Comparison of ENCODE assay signal across 8 cellular contexts in the genomic region with DNA sequence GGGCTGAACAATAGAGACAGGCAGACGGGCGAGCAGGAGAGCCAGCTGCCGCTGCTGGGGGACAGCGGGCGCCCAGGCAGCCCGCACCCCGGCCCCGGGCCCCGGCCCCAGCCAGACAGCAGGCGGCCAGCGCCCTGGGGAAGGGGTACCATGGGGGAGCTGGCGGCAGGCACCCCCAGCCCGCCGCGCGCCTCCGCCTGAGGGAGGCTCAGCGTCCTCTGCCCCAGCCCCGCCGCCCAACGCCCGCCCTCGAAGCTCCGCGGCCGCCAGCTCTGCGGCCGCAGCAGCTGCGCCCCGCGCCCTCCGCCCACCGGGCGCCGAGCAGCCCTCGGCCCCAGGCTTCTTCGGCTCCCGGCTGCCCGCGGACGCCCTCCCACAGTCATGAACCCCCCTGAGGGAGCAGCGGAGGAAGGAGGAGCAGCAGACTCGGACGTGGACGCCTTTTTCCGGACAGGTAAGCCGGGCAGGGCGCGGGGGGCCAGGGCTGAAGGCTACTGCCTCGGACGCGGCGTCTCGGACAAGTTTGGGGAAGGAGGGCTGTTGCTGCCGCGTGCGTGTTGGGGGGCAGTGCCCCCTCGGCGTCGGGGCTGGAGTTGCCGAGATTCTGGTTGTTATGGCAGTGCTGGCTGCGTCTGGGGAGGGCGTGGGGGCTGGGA. TPM values are rescaled to one million over a fixed set of nuclear protein-coding genes. Genes with fewer than 3 reads are reported as not detected.
DNase-seq lines count a peak whose midpoint lies in the region; ATAC-seq and TF ChIP-seq lines count a peak whose summit lies in the region.

TSS of gene KALRN (plus strand) at position 10 of the 656 bp plus-strand sequence.

- H3K27ac Mint-ChIP-seq in chondrocyte (ENCODE audit: unreplicated experiment): peak within 1 kb of the TSS; percentile 86

- ATAC-seq in GM19351 (IDR thresholded peaks at IDR 0.05; ENCODE audit: unreplicated experiment) (peak; percentile 13), left lung (peak; percentile 40), HG03139 (IDR thresholded peaks at IDR 0.05; ENCODE audit: unreplicated experiment) (no peak)

- H3K4me3 ChIP-seq in AG04449 (ENCODE audit: low read depth, low read length): peak within 1 kb of the TSS; percentile 90
- H3K4me3 ChIP-seq in left lung: peak within 1 kb of the TSS; percentile 57 to 60
- peak within 1 kb of the TSS; percentile 73 to 91 (median 81) for H3K4me3 ChIP-seq in subcutaneous abdominal adipose tissue (ENCODE audit: low read depth in 1 of 5, low read length in 5 of 5)

- peak within 1 kb of the TSS; percentile 59 to 73 for H3K27ac ChIP-seq in left lung
- peak within 1 kb of the TSS; percentile 82 for H3K27ac ChIP-seq in subcutaneous abdominal adipose tissue (ENCODE audit: low read depth, low read length)

- peak within 1 kb of the TSS; percentile 87 for H3K4me3 Mint-ChIP-seq in chondrocyte (ENCODE audit: unreplicated experiment)

- H3K9ac ChIP-seq in subcutaneous abdominal adipose tissue (ENCODE audit: low read length in 5 of 5): peak within 1 kb of the TSS; percentile 56 to 83 (median 68)

- H3K27me3 Mint-ChIP-seq in chondrocyte (ENCODE audit: low read depth): peaks cover 7% of the 10 kb centered on the region

- H3K36me3 ChIP-seq in left lung (no peaks in the 10 kb centered on the region), subcutaneous abdominal adipose tissue (ENCODE audit: control insufficient read depth in 5 of 5, insufficient read depth in 5 of 5, low read length in 5 of 5) (no peaks in the 10 kb centered on the region)

- in situ Hi-C loops in KBM-7 (cut with MboI; ENCODE audit: low pct_unique_long_range_greater_than_20kb, low sequenced_read_pairs): no loop called here

- TF ChIP-seq CTCF in AG04449 (IDR thresholded peaks at IDR 0.05; ENCODE audit: insufficient read depth, low read length, missing control alignments): no peak
- TF ChIP-seq CTCF in chondrocyte (IDR thresholded peaks at IDR 0.05): peak; percentile 70
- peak; percentile 8 to 22 for TF ChIP-seq CTCF in left lung (IDR thresholded peaks at IDR 0.05)

- H3K4me1 ChIP-seq in left lung: peaks cover 0 to 19% of the 10 kb centered on the region in 2 donors
- H3K4me1 ChIP-seq in subcutaneous abdominal adipose tissue (ENCODE audit: control insufficient read depth in 5 of 5, insufficient read depth in 5 of 5, low read length in 5 of 5): peaks cover 2 to 34% (median 24%) of the 10 kb centered on the region in 5 donors

- H3K27me3 ChIP-seq in left lung (peaks cover 11 to 85% of the 10 kb centered on the region in 2 donors), subcutaneous abdominal adipose tissue (ENCODE audit: control insufficient read depth in 5 of 5, insufficient read depth in 4 of 5, low read length in 5 of 5) (peaks cover 0 to 4% (median 0%) of the 10 kb centered on the region in 5 donors)

- no peaks in the 10 kb centered on the region for H3K9me3 Mint-ChIP-seq in chondrocyte (ENCODE audit: low read depth)

- DNase-seq in AG04449 (ENCODE audit: low read depth, low spot score) (no peak), KBM-7 (peak; percentile 26), chondrocyte (ENCODE audit: low spot score) (peak; percentile 86), left lung (peak in 1 of 2 donors; percentile 82), SKM-1 (lab: John Stamatoyannopoulos, UW; ENCODE audit: unreplicated experiment) (no peak)

- CTCF ChIA-PET in AG04449 (lab: Yijun Ruan, JAX): interaction anchor here (0.7 to 9.7 kb wide), 56 partner anchors 9 to 527 kb away, joined by 3 to 98 read pairs (median 4); no protein-coding TSS in a partner anchor

- H3K9me3 ChIP-seq in left lung: no peaks in the 10 kb centered on the region
- peaks cover 0 to 2% (median 0%) of the 10 kb centered on the region in 5 donors for H3K9me3 ChIP-seq in subcutaneous abdominal adipose tissue (ENCODE audit: control insufficient read depth in 5 of 5, low read length in 5 of 5)

- intact Hi-C loops in left lung (cut with DNase I): loop anchor here in 1 of 2 donors (10.0 kb wide), 1 partner anchor 51 kb away; no protein-coding TSS in a partner anchor

- peaks cover 23% of the 10 kb centered on the region for H3K4me1 Mint-ChIP-seq in chondrocyte (ENCODE audit: low read depth)

- no peaks in the 10 kb centered on the region for H3K36me3 Mint-ChIP-seq in chondrocyte (ENCODE audit: low read depth)

- POLR2A ChIA-PET in AG04449 (lab: Yijun Ruan, JAX): interaction anchor here (0.5 to 1.0 kb wide), 8 partner anchors 16 to 293 kb away, joined by 3 to 5 read pairs (median 3); no protein-coding TSS in a partner anchor

RNA-seq across cellular contexts. Expression of gene KALRN, which starts in this region (rescaled TPM):
- 27.1 to 38.4 TPM (median 31.9 TPM) in 3 replicates for total RNA-seq in chondrocyte
- total RNA-seq in left lung: 10 to 100 TPM; 19.2 to 25.4 TPM

Comparison
In these comparisons a context has a peak if more than half of its experiments do, and no peak if none do; other contexts are left out.
1. DNase-seq: peak in KBM-7 (single experiment) and chondrocyte (single experiment); none in AG04449 (single experiment) and SKM-1 (single experiment).
2. Peak in every context shown above with its lines, with median percentiles within 50 percentile points of each other: H3K4me3 ChIP-seq.